Comparison of ENCODE assay signal across 7 cellular contexts in the genomic region with DNA sequence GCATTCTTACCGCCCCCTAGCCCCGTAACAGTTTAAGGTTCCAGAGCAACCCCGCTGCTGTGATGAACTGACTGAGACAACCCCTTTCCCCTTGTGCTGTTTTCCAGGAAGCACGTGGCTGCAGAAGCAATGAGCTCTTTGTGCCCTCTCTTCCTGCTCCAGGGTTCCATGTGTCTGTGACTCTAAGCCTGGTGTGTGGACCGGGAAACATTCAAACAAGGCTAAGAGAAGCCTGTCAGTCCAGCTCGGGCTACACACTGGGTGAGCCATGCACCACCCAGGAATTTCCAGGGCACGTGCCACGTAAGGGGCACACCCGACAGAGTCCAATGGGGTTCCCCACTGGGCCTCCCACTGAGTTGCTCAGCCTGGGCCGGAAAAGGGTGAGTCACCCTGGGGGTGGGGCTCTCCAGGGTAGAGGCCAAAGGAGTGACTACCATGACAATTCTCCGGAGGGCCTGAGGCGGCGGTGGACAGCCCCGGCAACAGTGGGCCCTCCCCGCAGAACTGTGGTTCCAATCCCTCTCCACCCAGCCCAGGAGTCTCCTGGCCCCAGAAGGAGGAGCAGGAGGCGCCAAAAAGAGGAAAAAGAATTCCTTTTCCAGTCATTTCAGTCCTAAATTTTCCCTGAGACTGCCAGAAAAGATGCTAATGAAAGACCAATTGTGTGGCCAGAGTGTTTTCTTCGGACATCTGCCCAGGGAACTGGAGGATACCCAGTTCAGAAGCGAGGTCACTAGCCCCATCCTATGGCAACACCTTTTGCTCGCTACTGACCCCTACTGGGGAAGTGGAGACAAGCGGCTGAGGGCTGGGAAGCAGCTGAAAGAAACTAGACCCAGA.
A peak's percentile ranks its signal among the peaks of the same experiment; 100 is the strongest.
DNase-seq lines count a peak whose midpoint lies in the region; ATAC-seq, FAIRE-seq and TF ChIP-seq lines count a peak whose summit lies in the region.

No MANE protein-coding gene starts in this region.

- peaks cover 21% of the 10 kb centered on the region for H3K4me1 Mint-ChIP-seq in activated B cell treated with CpG ODN at 0.5 μM for 24 hours

- no peaks in the 10 kb centered on the region for H3K4me1 ChIP-seq in HEK293 (ENCODE audit: control insufficient read depth, insufficient read depth, low read length)

- H3K36me3 ChIP-seq in HEK293 (ENCODE audit: control insufficient read depth in 2 of 2, insufficient read depth in 1 of 2, low read length in 2 of 2) (no peaks in the 10 kb centered on the region), MG63 (no peaks in the 10 kb centered on the region)

- H3K27me3 ChIP-seq in MG63, result no peaks in the 10 kb centered on the region

- DNase-seq in GM12892 (ENCODE audit: insufficient read length) (peak; percentile 67), MG63 (peak; percentile 99), activated B cell treated with CpG ODN at 0.5 μM for 24 hours (peak; percentile 75), cardiac fibroblast (ENCODE audit: low read depth in 2 of 2) (peak; percentile 94 to 98), kidney glomerular epithelial cell (lab: John Stamatoyannopoulos, UW) (peak; percentile 71)
- peak; percentile 72 to 88 (median 80) for DNase-seq in stimulated activated CD4-positive, alpha-beta T cell treated with anti-CD3 and anti-CD28 coated beads, Interleukin-1b, Interleukin-23, amount 100 ng/mL, for 24 hours (ENCODE audit: low read depth in 4 of 4, low spot score in 1 of 4)

- peak; percentile 96 for ATAC-seq in activated B cell treated with CpG ODN at 0.5 μM for 24 hours (ENCODE audit: low read depth)

- H3K4me3 ChIP-seq in HEK293 (ENCODE audit: low read depth, low read length) (no peak overlapping the region), MG63 (no peak overlapping the region), cardiac fibroblast (replicated peaks in 1 of 2; ENCODE audit: low read depth in 2 of 2, low read length in 2 of 2) (no peak overlapping the region)

- CTCF ChIA-PET in HEK293 (lab: Yijun Ruan, JAX), result interaction anchor here (0.5 to 1.9 kb wide), 23 partner anchors 8 to 344 kb away, joined by 3 to 13 read pairs (median 4); no protein-coding TSS in a partner anchor
- CTCF ChIA-PET in activated B cell treated with CpG ODN at 0.5 μM for 24 hours (lab: Charles Lee), result interaction anchor here (0.9 to 3.1 kb wide), 20 partner anchors 9 to 245 kb away, joined by 3 to 17 read pairs (median 5); partner anchors contain the start of gene SERTAD2

- no peaks in the 10 kb centered on the region for H3K9me3 Mint-ChIP-seq in activated B cell treated with CpG ODN at 0.5 μM for 24 hours

- no peak overlapping the region; the same call in 1 of the 2 replicates for H3K27ac ChIP-seq in HEK293 (ENCODE audit: extremely low read depth, low read depth, low read length)

- TF ChIP-seq CTCF in HEK293 (tag by site-specific recombination; IDR thresholded peaks at IDR 0.05) (peak; percentile 60; the same call in 1 of the 2 replicates), activated B cell treated with CpG ODN at 0.5 μM for 24 hours (IDR thresholded peaks at IDR 0.05) (no peak), cardiac fibroblast (IDR thresholded peaks at IDR 0.05; ENCODE audit: low read depth, low read length) (peak; percentile 93)

- no peak for TF ChIP-seq POLR2A in GM12892 (IDR thresholded peaks at IDR 0.05; ENCODE audit: low read depth, low read length)

- H3K4me3 Mint-ChIP-seq in activated B cell treated with CpG ODN at 0.5 μM for 24 hours, result peak overlapping the region; percentile 63

- intact Hi-C loops in activated B cell treated with CpG ODN at 0.5 μM for 24 hours (cut with micrococcal nuclease), result loop anchor here (1.0 kb wide), 11 partner anchors 9 to 244 kb away; partner anchors contain the start of gene SERTAD2

- no peaks in the 10 kb centered on the region for H3K27me3 Mint-ChIP-seq in activated B cell treated with CpG ODN at 0.5 μM for 24 hours

- POLR2A ChIA-PET in HEK293 (lab: Yijun Ruan, JAX) (interaction anchor here (0.8 to 1.8 kb wide), 2 partner anchors 80 to 178 kb away, joined by 4 to 10 read pairs; partner anchors contain the start of gene SERTAD2), activated B cell treated with CpG ODN at 0.5 μM for 24 hours (lab: Charles Lee) (interaction anchor here (0.6 to 6.8 kb wide), 19 partner anchors 10 to 224 kb away, joined by 3 to 66 read pairs (median 5); partner anchors contain the start of gene SERTAD2)

- no peaks in the 10 kb centered on the region for H3K9me3 ChIP-seq in HEK293 (ENCODE audit: control insufficient read depth, insufficient read depth, low read depth, low read length)
- H3K9me3 ChIP-seq in MG63, result peaks cover 4% of the 10 kb centered on the region

- H3K27ac Mint-ChIP-seq in activated B cell treated with CpG ODN at 0.5 μM for 24 hours, result peak overlapping the region; percentile 82

- H3K36me3 Mint-ChIP-seq in activated B cell treated with CpG ODN at 0.5 μM for 24 hours (ENCODE audit: low read depth), result no peaks in the 10 kb centered on the region

- FAIRE-seq in GM12892 (lab: Jason Lieb, UNC), result peak; percentile 91

TF ChIP-seq in HEK293, 187 proteins besides CTCF, POLR2A, EP300 and RAD21 (continues in another document):
- TF ChIP-seq ZNF558 (tag by site-specific recombination; IDR thresholded peaks at IDR 0.05) (no peak), ZNF280D (tag by site-specific recombination; IDR thresholded peaks at IDR 0.05) (no peak), SP3 (tag by site-specific recombination; IDR thresholded peaks at IDR 0.05) (peak; percentile 61), SP7 (tag by site-specific recombination; IDR thresholded peaks at IDR 0.05) (peak; percentile 80), ZNF660 (tag by site-specific recombination; IDR thresholded peaks at IDR 0.05) (peak; percentile 21; the same call in 1 of the 2 replicates), SP2 (tag by site-specific recombination; IDR thresholded peaks at IDR 0.05) (0 out of 2 replicates have a peak, but pooled peaks have one; percentile 21), ZIC2 (tag by site-specific recombination; IDR thresholded peaks at IDR 0.05) (peak; percentile 96), ZNF335 (tag by site-specific recombination; conservative IDR thresholded peaks at IDR 0.05) (0 out of 2 replicates have a peak, but pooled peaks have one; percentile 28), ZBTB17 (tag by site-specific recombination; IDR thresholded peaks at IDR 0.05) (0 out of 2 replicates have a peak, but pooled peaks have one; percentile 22), PRDM10 (tag by site-specific recombination; IDR thresholded peaks at IDR 0.05) (peak; percentile 37; the same call in 1 of the 2 replicates)
- TF ChIP-seq, protein P1, sequence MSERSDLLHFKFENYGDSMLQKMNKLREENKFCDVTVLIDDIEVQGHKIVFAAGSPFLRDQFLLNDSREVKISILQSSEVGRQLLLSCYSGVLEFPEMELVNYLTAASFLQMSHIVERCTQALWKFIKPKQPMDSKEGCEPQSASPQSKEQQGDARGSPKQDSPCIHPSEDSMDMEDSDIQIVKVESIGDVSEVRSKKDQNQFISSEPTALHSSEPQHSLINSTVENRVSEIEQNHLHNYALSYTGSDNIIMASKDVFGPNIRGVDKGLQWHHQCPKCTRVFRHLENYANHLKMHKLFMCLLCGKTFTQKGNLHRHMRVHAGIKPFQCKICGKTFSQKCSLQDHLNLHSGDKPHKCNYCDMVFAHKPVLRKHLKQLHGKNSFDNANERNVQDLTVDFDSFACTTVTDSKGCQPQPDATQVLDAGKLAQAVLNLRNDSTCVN (tag by site-specific recombination; optimal IDR thresholded peaks at IDR 0.05), result peak; percentile 16
